ENCODE assay signal across 14 cellular contexts in genomic region chr14:66405158-66405557, GRCh38.
DNase-seq lines count a peak whose midpoint lies in the region; TF ChIP-seq lines count a peak whose summit lies in the region.
"Had no signal": no experiment of that assay in that cellular context is flagged by ENCODE, and none has a peak within 500 bp of the region (broad histone marks: within the 10 kb centered on the region; RNA-seq: fewer than 3 reads in every experiment).

No MANE protein-coding gene starts in this region.

- H3K4me3 ChIP-seq in NB4 (ENCODE audit: low read depth, low read length) (no peak overlapping the region), choroid plexus epithelial cell (ENCODE audit: low read depth, low read length) (no peak overlapping the region), Caco-2 (ENCODE audit: low read depth, low read length) (no peak overlapping the region)
- H3K4me3 ChIP-seq: gastroesophageal sphincter, transverse colon had no signal

- H3K9me3 Mint-ChIP-seq in Caco-2 (ENCODE audit: unreplicated experiment) = no peaks in the 10 kb centered on the region

- intact Hi-C loops in Caco-2 (cut with micrococcal nuclease; ENCODE audit: unreplicated experiment) = loop anchor here (10.0 kb wide), 1 partner anchor 260 kb away; no protein-coding TSS in a partner anchor

- H3K27ac Mint-ChIP-seq in Caco-2 (ENCODE audit: unreplicated experiment) = no peak overlapping the region

- no peaks in the 10 kb centered on the region for H3K9me3 ChIP-seq in Caco-2
- H3K9me3 ChIP-seq: gastroesophageal sphincter, neutrophil, transverse colon had no signal

- DNase-seq in DMS53 (lab: John Stamatoyannopoulos, UW) = peak; percentile 45
- DNase-seq in DMS53 treated with DMSO at 0.1 percent for 48 hours (lab: John Stamatoyannopoulos, UW; ENCODE audit: unreplicated experiment) = no peak
- peak; percentile 38 for DNase-seq in NB4 (ENCODE audit: low read depth)
- peak; percentile 59 for DNase-seq in choroid plexus epithelial cell (ENCODE audit: low read depth)
- DNase-seq in non-pigmented ciliary epithelial cell (ENCODE audit: low read depth) = peak; percentile 27
- no peak for DNase-seq in activated effector memory CD4-positive, alpha-beta T cell treated with Interleukin-2 at 50 U/mL for 16 hours
- no peak for DNase-seq in NCI-H2171 (lab: John Stamatoyannopoulos, UW)
- DNase-seq in Caco-2 = no peak
- DNase-seq: activated CD4-positive, alpha-beta T cell treated with anti-CD3 and anti-CD28 coated beads for 1 hour; activated T-cell treated with anti-CD3 and anti-CD28 coated beads for 4 hours; effector CD4-positive, alpha-beta T cell; transverse colon had no signal

- H3K36me3 Mint-ChIP-seq in Caco-2 (ENCODE audit: insufficient read depth, unreplicated experiment) = no peaks in the 10 kb centered on the region

- no peaks in the 10 kb centered on the region for H3K4me1 ChIP-seq in Caco-2
- H3K4me1 ChIP-seq: gastroesophageal sphincter, transverse colon had no signal

- no peak overlapping the region for H3K4me3 Mint-ChIP-seq in Caco-2 (ENCODE audit: unreplicated experiment)

- TF ChIP-seq POLR2A in NB4 (IDR thresholded peaks at IDR 0.05; ENCODE audit: extremely low read depth, insufficient read length) = no peak

- CTCF ChIA-PET in Caco-2 (lab: Charles Lee) = no interaction called here

- H3K36me3 ChIP-seq in Caco-2 (ENCODE audit: control insufficient read depth, insufficient read depth, low read length) = no peaks in the 10 kb centered on the region
- H3K36me3 ChIP-seq: gastroesophageal sphincter, neutrophil, transverse colon had no signal

- H3K27me3 Mint-ChIP-seq in Caco-2 (ENCODE audit: insufficient read depth, unreplicated experiment) = no peaks in the 10 kb centered on the region

- TF ChIP-seq CTCF in NB4 (IDR thresholded peaks at IDR 0.05; ENCODE audit: low read depth, low read length) = no peak
- no peak for TF ChIP-seq CTCF in choroid plexus epithelial cell (conservative IDR thresholded peaks at IDR 0.05; ENCODE audit: low read depth, low read length)
- TF ChIP-seq CTCF in Caco-2 (IDR thresholded peaks at IDR 0.05; ENCODE audit: insufficient read depth in 1 of 2, low read depth in 1 of 2, low read length in 1 of 2, severe bottlenecking in 1 of 2, unreplicated experiment in 1 of 2) = no peak

- H3K27me3 ChIP-seq in Caco-2 (replicated peaks; ENCODE audit: control insufficient read depth, insufficient read depth, low read length) = no peaks in the 10 kb centered on the region
- H3K27me3 ChIP-seq: gastroesophageal sphincter, neutrophil, transverse colon had no signal

- no peaks in the 10 kb centered on the region for H3K4me1 Mint-ChIP-seq in Caco-2 (ENCODE audit: low read depth, unreplicated experiment)

- POLR2A ChIA-PET in Caco-2 (lab: Charles Lee) = no interaction called here

- no TSS peak for BruUV-seq in Caco-2 (replicated peaks; lab: Mats Ljungman, UMichigan)

Comparison
In these comparisons a context has a peak if more than half of its experiments do, and no peak if none do; other contexts are left out.
1. DNase-seq: peak in DMS53 (single experiment), NB4 (single experiment), choroid plexus epithelial cell (single experiment) and non-pigmented ciliary epithelial cell (single experiment); none in DMS53 treated with DMSO at 0.1 percent for 48 hours (single experiment), activated effector memory CD4-positive, alpha-beta T cell treated with Interleukin-2 at 50 U/mL for 16 hours (single experiment), NCI-H2171 (single experiment) and Caco-2 (0 of 2).